Comparison of ENCODE assay signal across 18 cellular contexts in the genomic region with DNA sequence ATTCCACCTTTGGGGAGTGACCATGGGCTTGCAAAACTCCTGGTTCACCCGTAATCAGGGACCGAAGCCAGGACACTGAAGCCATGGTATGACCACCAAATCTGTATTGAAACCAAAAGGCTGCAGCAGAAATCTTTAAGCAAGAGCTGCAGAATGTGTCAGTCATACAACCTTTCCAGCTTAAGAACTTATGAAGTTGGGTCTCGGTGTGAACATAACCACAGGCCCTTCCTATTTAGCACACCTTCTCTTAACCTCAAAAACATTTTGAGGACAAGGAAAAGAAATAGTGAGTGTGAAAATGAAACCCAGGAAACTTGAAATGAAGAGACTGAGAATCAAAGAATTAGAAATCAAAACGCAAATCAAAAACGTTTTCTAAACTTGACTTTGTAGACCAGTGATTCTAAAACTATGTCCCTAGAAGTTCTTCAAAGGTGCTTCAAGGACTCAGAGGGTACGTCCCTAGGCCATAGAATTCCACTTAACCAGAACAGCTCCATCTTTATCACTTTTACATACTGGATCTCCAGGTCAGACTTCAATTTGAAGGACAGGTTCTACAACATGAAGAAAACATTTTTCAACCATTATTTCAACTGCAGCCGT.
DNase-seq lines count a peak whose midpoint lies in the region; ATAC-seq, FAIRE-seq and TF ChIP-seq lines count a peak whose summit lies in the region.
"Had no signal": no experiment of that assay in that cellular context is flagged by ENCODE, and none has a peak within 500 bp of the region (broad histone marks: within the 10 kb centered on the region; RNA-seq: fewer than 3 reads in every experiment).

No MANE protein-coding gene starts in this region.

- FAIRE-seq in keratinocyte (lab: Jason Lieb, UNC), result peak; percentile 23
- FAIRE-seq: A204.1 had no signal

- H3K36me3 Mint-ChIP-seq in activated T-cell treated with anti-CD3 and anti-CD28 coated beads, Interleukin-2, amount 50 U/mL, for 4 hours (ENCODE audit: insufficient read depth), result no peaks in the 10 kb centered on the region
- H3K36me3 Mint-ChIP-seq in CD4-positive, alpha-beta T cell (ENCODE audit: low read depth), result no peaks in the 10 kb centered on the region
- no peaks in the 10 kb centered on the region for H3K36me3 Mint-ChIP-seq in T-cell

- H3K9me3 ChIP-seq in CD4-positive, alpha-beta T cell (ENCODE audit: control insufficient read depth, low read length), result no peaks in the 10 kb centered on the region
- no peaks in the 10 kb centered on the region for H3K9me3 ChIP-seq in keratinocyte (ENCODE audit: control insufficient read depth, low read depth, low read length)

- no peaks in the 10 kb centered on the region for H3K27me3 ChIP-seq in CD4-positive, alpha-beta T cell (ENCODE audit: control insufficient read depth, insufficient read depth, low read length)
- no peaks in the 10 kb centered on the region for H3K27me3 ChIP-seq in keratinocyte (ENCODE audit: control insufficient read depth, extremely low read depth, insufficient read depth, low read length)

- no peak for DNase-seq in activated T-cell treated with anti-CD3 and anti-CD28 coated beads, Interleukin-2, amount 50 U/mL, for 4 hours
- DNase-seq in activated T-cell treated with anti-CD3 and anti-CD28 coated beads, Interleukin-2, amount 50 U/mL, for 1 hour, result no peak
- DNase-seq in CD4-positive, alpha-beta T cell, result no peak
- DNase-seq in T-cell (no peak), keratinocyte (ENCODE audit: low read depth, low spot score) (no peak), NCI-H1436 treated with DMSO at 0.1 percent for 48 hours (lab: John Stamatoyannopoulos, UW) (no peak)
- DNase-seq: GM23248, H9, HFFc6, Kasumi-1, NCI-H1694 treated with DMSO at 0.1 percent for 48 hours, NCI-H2081 treated with DMSO at 0.1 percent for 48 hours, NCI-H2171 treated with DMSO at 0.1 percent for 48 hours, NCI-H526 treated with DMSO at 0.1 percent for 48 hours, Right ventricle myocardium superior had no signal

- no peaks in the 10 kb centered on the region for H3K9me1 ChIP-seq in keratinocyte (ENCODE audit: control insufficient read depth, extremely low read depth, insufficient read depth, low read length)

- dilution Hi-C loops in keratinocyte (cut with MboI; ENCODE audit: extremely low pct_ligation_motif_present, low sequenced_read_pairs), result no loop called here

- CTCF ChIA-PET in CD4-positive, alpha-beta T cell (lab: Charles Lee), result interaction anchor here (1.1 kb wide), 1 partner anchor 12 kb away, joined by 3 read pairs; no protein-coding TSS in a partner anchor
- CTCF ChIA-PET in T-cell (lab: Charles Lee), result no interaction called here

- no peak overlapping the region for H2AFZ ChIP-seq in keratinocyte (ENCODE audit: control insufficient read depth, low read length)
- H2AFZ ChIP-seq: GM23248 had no signal

- H3K27ac Mint-ChIP-seq in CD4-positive, alpha-beta T cell, result no peak overlapping the region
- peak overlapping the region; percentile 83 to 93 for H3K27ac Mint-ChIP-seq in T-cell
- H3K27ac Mint-ChIP-seq: H9, HFFc6 had no signal

- H3K79me2 ChIP-seq in keratinocyte (ENCODE audit: control insufficient read depth, insufficient read depth, low read length), result no peaks in the 10 kb centered on the region

- no peak overlapping the region for H3K27ac ChIP-seq in CD4-positive, alpha-beta T cell (ENCODE audit: low read depth, low read length)
- H3K27ac ChIP-seq in keratinocyte (ENCODE audit: control insufficient read depth, insufficient read depth, low read length), result no peak overlapping the region
- H3K27ac ChIP-seq: C4-2B, GM23248 had no signal

- peaks cover 12% of the 10 kb centered on the region for H3K4me1 ChIP-seq in keratinocyte (ENCODE audit: control insufficient read depth, extremely low read depth, insufficient read depth, low read length)

- H3K27me3 Mint-ChIP-seq in activated T-cell treated with anti-CD3 and anti-CD28 coated beads, Interleukin-2, amount 50 U/mL, for 4 hours (ENCODE audit: low read depth), result no peaks in the 10 kb centered on the region
- no peaks in the 10 kb centered on the region for H3K27me3 Mint-ChIP-seq in CD4-positive, alpha-beta T cell
- no peaks in the 10 kb centered on the region for H3K27me3 Mint-ChIP-seq in T-cell

- POLR2A ChIA-PET in CD4-positive, alpha-beta T cell (lab: Charles Lee), result interaction anchor here (0.7 to 1.9 kb wide), 5 partner anchors 8 to 744 kb away, joined by 3 to 10 read pairs (median 4); a partner anchor contains a TSS
- POLR2A ChIA-PET in T-cell (lab: Charles Lee), result no interaction called here

- ATAC-seq in activated T-cell treated with anti-CD3 and anti-CD28 coated beads, Interleukin-2, amount 50 U/mL, for 4 hours, result peak; percentile 41 to 48
- ATAC-seq in CD4-positive, alpha-beta T cell (ENCODE audit: poor library complexity), result peak; percentile 29
- ATAC-seq in T-cell (replicated peaks in 1 of 4) (peak in 3 of 4 experiments; percentile 52 to 74 (median 73)), GM18517 (IDR thresholded peaks at IDR 0.05; ENCODE audit: unreplicated experiment) (no peak)

- H3K4me2 ChIP-seq in keratinocyte (ENCODE audit: control insufficient read depth, extremely low read depth, insufficient read depth, low read depth, low read length), result no peak overlapping the region

- no peaks in the 10 kb centered on the region for H4K20me1 ChIP-seq in keratinocyte (ENCODE audit: control insufficient read depth, extremely low read depth, insufficient read depth, low read length)

- TF ChIP-seq CTCF in CD4-positive, alpha-beta T cell (IDR thresholded peaks at IDR 0.05), result no peak
- no peak for TF ChIP-seq CTCF in keratinocyte (optimal IDR thresholded peaks at IDR 0.05 in 1 of 3, IDR thresholded peaks at IDR 0.05 in 1 of 3, conservative IDR thresholded peaks at IDR 0.05 in 1 of 3; ENCODE audit: extremely low read depth in 1 of 3, insufficient read depth in 2 of 3, low read length in 3 of 3)

- no peak overlapping the region for H3K4me3 Mint-ChIP-seq in activated T-cell treated with anti-CD3 and anti-CD28 coated beads, Interleukin-2, amount 50 U/mL, for 4 hours
- peak overlapping the region; percentile 58 for H3K4me3 Mint-ChIP-seq in CD4-positive, alpha-beta T cell
- H3K4me3 Mint-ChIP-seq in T-cell, result peak overlapping the region in 2 of 3 donors; percentile 60 to 73
- H3K4me3 Mint-ChIP-seq: H9, HFFc6 had no signal

- no peak overlapping the region for H3K4me3 ChIP-seq in keratinocyte (ENCODE audit: control insufficient read depth in 2 of 3, extremely low read depth in 1 of 3, insufficient read depth in 2 of 3, low read depth in 1 of 3, low read length in 3 of 3)
- H3K4me3 ChIP-seq: GM23248 had no signal

- intact Hi-C loops in CD4-positive, alpha-beta T cell (cut with DNase I, micrococcal nuclease), result loop anchor here in 1 of 2 experiments (10.0 kb wide), 1 partner anchor 54 kb away; no protein-coding TSS in a partner anchor

- no peaks in the 10 kb centered on the region for H3K36me3 ChIP-seq in keratinocyte (ENCODE audit: control insufficient read depth in 2 of 2, extremely low read depth in 1 of 2, insufficient read depth in 2 of 2, low read length in 2 of 2)

- H3K4me1 Mint-ChIP-seq in activated T-cell treated with anti-CD3 and anti-CD28 coated beads, Interleukin-2, amount 50 U/mL, for 4 hours (ENCODE audit: low read depth), result peaks cover 20% of the 10 kb centered on the region
- H3K4me1 Mint-ChIP-seq in CD4-positive, alpha-beta T cell (ENCODE audit: low read depth), result peaks cover 5% of the 10 kb centered on the region
- H3K4me1 Mint-ChIP-seq in T-cell, result peaks cover 9 to 15% (median 10%) of the 10 kb centered on the region in 3 donors

- no peak overlapping the region for H3K9ac ChIP-seq in keratinocyte (ENCODE audit: control insufficient read depth, extremely low read depth, insufficient read depth, low read length)
- H3K9ac ChIP-seq: GM23248 had no signal

- peaks cover 7% of the 10 kb centered on the region for H3K9me3 Mint-ChIP-seq in activated T-cell treated with anti-CD3 and anti-CD28 coated beads, Interleukin-2, amount 50 U/mL, for 4 hours
- H3K9me3 Mint-ChIP-seq in CD4-positive, alpha-beta T cell, result no peaks in the 10 kb centered on the region
- peaks cover 0 to 4% (median 0%) of the 10 kb centered on the region in 3 donors for H3K9me3 Mint-ChIP-seq in T-cell
